1 cellular context compared by ENCODE assay signal in the genomic region with DNA sequence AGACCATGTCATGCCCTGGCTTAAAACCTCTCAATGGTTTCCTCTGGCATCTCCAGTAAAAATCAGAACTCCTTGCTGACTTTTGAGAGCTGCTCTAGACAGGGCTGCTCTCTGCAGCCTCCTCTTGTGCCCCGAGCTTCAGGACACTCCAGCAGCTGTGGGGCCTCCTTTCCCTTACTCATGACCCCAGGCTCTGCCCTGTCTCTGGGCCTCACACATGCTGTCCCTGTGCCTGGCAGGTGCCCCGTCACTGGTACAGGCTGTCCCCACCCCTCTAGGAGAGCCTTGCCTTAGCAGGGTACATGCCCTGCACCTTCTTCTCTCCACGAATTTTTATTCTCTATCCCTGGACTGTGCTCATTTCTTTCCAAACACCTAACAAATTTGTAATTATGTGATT.
TF ChIP-seq lines count a peak whose summit lies in the region.

No MANE protein-coding gene starts in this region.

TF ChIP-seq in GM23338, 12 proteins besides CTCF, POLR2A, EP300 and RAD21:
- TF ChIP-seq, protein P1, sequence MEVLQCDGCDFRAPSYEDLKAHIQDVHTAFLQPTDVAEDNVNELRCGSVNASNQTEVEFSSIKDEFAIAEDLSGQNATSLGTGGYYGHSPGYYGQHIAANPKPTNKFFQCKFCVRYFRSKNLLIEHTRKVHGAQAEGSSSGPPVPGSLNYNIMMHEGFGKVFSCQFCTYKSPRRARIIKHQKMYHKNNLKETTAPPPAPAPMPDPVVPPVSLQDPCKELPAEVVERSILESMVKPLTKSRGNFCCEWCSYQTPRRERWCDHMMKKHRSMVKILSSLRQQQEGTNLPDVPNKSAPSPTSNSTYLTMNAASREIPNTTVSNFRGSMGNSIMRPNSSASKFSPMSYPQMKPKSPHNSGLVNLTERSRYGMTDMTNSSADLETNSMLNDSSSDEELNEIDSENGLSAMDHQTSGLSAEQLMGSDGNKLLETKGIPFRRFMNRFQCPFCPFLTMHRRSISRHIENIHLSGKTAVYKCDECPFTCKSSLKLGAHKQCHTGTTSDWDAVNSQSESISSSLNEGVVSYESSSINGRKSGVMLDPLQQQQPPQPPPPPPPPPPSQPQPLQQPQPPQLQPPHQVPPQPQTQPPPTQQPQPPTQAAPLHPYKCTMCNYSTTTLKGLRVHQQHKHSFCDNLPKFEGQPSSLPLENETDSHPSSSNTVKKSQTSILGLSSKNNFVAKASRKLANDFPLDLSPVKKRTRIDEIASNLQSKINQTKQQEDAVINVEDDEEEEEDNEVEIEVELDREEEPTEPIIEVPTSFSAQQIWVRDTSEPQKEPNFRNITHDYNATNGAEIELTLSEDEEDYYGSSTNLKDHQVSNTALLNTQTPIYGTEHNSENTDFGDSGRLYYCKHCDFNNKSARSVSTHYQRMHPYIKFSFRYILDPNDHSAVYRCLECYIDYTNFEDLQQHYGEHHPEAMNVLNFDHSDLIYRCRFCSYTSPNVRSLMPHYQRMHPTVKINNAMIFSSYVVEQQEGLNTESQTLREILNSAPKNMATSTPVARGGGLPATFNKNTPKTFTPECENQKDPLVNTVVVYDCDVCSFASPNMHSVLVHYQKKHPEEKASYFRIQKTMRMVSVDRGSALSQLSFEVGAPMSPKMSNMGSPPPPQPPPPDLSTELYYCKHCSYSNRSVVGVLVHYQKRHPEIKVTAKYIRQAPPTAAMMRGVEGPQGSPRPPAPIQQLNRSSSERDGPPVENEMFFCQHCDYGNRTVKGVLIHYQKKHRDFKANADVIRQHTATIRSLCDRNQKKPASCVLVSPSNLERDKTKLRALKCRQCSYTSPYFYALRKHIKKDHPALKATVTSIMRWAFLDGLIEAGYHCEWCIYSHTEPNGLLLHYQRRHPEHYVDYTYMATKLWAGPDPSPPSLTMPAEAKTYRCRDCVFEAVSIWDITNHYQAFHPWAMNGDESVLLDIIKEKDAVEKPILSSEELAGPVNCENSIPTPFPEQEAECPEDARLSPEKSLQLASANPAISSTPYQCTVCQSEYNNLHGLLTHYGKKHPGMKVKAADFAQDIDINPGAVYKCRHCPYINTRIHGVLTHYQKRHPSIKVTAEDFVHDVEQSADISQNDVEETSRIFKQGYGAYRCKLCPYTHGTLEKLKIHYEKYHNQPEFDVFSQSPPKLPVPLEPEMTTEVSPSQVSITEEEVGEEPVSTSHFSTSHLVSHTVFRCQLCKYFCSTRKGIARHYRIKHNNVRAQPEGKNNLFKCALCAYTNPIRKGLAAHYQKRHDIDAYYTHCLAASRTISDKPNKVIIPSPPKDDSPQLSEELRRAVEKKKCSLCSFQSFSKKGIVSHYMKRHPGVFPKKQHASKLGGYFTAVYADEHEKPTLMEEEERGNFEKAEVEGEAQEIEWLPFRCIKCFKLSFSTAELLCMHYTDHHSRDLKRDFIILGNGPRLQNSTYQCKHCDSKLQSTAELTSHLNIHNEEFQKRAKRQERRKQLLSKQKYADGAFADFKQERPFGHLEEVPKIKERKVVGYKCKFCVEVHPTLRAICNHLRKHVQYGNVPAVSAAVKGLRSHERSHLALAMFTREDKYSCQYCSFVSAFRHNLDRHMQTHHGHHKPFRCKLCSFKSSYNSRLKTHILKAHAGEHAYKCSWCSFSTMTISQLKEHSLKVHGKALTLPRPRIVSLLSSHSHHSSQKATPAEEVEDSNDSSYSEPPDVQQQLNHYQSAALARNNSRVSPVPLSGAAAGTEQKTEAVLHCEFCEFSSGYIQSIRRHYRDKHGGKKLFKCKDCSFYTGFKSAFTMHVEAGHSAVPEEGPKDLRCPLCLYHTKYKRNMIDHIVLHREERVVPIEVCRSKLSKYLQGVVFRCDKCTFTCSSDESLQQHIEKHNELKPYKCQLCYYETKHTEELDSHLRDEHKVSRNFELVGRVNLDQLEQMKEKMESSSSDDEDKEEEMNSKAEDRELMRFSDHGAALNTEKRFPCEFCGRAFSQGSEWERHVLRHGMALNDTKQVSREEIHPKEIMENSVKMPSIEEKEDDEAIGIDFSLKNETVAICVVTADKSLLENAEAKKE (CRISPR knock-in tag; IDR thresholded peaks at IDR 0.05) = no peak
- TF ChIP-seq EZH2 (IDR thresholded peaks at IDR 0.05; ENCODE audit: low read depth, unreplicated experiment) (no peak), NANOG (IDR thresholded peaks at IDR 0.05; ENCODE audit: borderline replicate concordance) (no peak), EZH2phosphoT487 (IDR thresholded peaks at IDR 0.05; ENCODE audit: unreplicated experiment) (no peak), JUNB (IDR thresholded peaks at IDR 0.05; ENCODE audit: unreplicated experiment) (no peak), ZNF114 (CRISPR knock-in tag; IDR thresholded peaks at IDR 0.05) (no peak), CREB1 (CRISPR knock-in tag; IDR thresholded peaks at IDR 0.05; ENCODE audit: low read depth) (no peak), POLR2AphosphoS5 (IDR thresholded peaks at IDR 0.05; ENCODE audit: low read depth) (no peak), ZNF331 (CRISPR knock-in tag; IDR thresholded peaks at IDR 0.05; ENCODE audit: low read depth) (no peak), STAT1 (IDR thresholded peaks at IDR 0.05; ENCODE audit: unreplicated experiment) (no peak)
- TF ChIP-seq, protein P2, sequence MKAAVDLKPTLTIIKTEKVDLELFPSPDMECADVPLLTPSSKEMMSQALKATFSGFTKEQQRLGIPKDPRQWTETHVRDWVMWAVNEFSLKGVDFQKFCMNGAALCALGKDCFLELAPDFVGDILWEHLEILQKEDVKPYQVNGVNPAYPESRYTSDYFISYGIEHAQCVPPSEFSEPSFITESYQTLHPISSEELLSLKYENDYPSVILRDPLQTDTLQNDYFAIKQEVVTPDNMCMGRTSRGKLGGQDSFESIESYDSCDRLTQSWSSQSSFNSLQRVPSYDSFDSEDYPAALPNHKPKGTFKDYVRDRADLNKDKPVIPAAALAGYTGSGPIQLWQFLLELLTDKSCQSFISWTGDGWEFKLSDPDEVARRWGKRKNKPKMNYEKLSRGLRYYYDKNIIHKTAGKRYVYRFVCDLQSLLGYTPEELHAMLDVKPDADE (IDR thresholded peaks at IDR 0.05) = no peak
- TF ChIP-seq, protein P3, sequence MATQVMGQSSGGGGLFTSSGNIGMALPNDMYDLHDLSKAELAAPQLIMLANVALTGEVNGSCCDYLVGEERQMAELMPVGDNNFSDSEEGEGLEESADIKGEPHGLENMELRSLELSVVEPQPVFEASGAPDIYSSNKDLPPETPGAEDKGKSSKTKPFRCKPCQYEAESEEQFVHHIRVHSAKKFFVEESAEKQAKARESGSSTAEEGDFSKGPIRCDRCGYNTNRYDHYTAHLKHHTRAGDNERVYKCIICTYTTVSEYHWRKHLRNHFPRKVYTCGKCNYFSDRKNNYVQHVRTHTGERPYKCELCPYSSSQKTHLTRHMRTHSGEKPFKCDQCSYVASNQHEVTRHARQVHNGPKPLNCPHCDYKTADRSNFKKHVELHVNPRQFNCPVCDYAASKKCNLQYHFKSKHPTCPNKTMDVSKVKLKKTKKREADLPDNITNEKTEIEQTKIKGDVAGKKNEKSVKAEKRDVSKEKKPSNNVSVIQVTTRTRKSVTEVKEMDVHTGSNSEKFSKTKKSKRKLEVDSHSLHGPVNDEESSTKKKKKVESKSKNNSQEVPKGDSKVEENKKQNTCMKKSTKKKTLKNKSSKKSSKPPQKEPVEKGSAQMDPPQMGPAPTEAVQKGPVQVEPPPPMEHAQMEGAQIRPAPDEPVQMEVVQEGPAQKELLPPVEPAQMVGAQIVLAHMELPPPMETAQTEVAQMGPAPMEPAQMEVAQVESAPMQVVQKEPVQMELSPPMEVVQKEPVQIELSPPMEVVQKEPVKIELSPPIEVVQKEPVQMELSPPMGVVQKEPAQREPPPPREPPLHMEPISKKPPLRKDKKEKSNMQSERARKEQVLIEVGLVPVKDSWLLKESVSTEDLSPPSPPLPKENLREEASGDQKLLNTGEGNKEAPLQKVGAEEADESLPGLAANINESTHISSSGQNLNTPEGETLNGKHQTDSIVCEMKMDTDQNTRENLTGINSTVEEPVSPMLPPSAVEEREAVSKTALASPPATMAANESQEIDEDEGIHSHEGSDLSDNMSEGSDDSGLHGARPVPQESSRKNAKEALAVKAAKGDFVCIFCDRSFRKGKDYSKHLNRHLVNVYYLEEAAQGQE (IDR thresholded peaks at IDR 0.05; ENCODE audit: unreplicated experiment) = no peak
